ENCODE assay signal across 14 cellular contexts in the genomic region with DNA sequence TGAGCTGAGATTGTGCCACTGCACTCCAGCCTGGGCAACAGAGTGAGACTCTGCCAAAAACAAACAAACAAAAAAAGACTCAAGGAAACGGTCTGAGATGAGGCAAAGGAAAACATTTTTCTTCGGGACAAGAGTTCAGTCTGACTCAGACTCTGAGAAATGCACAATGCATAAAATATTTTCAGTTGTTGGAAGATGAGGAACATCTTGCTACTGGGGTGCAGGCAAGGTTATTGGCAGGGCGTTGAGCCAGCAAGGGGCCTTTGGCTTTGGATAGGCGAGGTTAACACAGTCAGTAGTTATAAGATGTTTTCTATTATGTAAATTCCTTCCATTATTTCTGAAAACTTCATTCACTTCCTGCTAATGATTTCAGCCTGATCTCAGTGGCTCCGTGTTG.
"Had no signal": no experiment of that assay in that cellular context is flagged by ENCODE, and none has a peak within 500 bp of the region (broad histone marks: within the 10 kb centered on the region; RNA-seq: fewer than 3 reads in every experiment).

No MANE protein-coding gene starts in this region.

- H3K36me3 Mint-ChIP-seq: activated naive CD4-positive, alpha-beta T cell treated with anti-CD3 and anti-CD28 coated beads, Interleukin-2, amount 10 ng/mL, durations not matched to agents 7 days and 5 days; naive B cell; WTC11 had no signal

- DNase-seq: activated CD4-positive, alpha-beta T cell treated with anti-CD3 and anti-CD28 coated beads for 48 hours; activated naive CD4-positive, alpha-beta T cell treated with anti-CD3 and anti-CD28 coated beads, Interleukin-2, amount 10 ng/mL, durations not matched to agents 7 days and 5 days; esophagus squamous epithelium; left colon; naive B cell; posterior cingulate gyrus; T-helper 1 cell; thyroid gland had no signal

- H3K4me3 ChIP-seq: adrenal gland, esophagus squamous epithelium, lung, skin epidermis, thyroid gland, vagina had no signal

- H3K27me3 Mint-ChIP-seq: activated naive CD4-positive, alpha-beta T cell treated with anti-CD3 and anti-CD28 coated beads, Interleukin-2, amount 10 ng/mL, durations not matched to agents 7 days and 5 days; activated T-helper 17 cell treated with anti-CD3 and anti-CD28 coated beads, Interleukin-2, amount 50 U/mL, for 72 hours; naive B cell had no signal

- H3K9me3 ChIP-seq: adrenal gland, esophagus squamous epithelium, thyroid gland, vagina had no signal

- H3K4me1 ChIP-seq: adrenal gland, esophagus squamous epithelium, thyroid gland, vagina had no signal

- H3K9me3 Mint-ChIP-seq: activated naive CD4-positive, alpha-beta T cell treated with anti-CD3 and anti-CD28 coated beads, Interleukin-2, amount 10 ng/mL, durations not matched to agents 7 days and 5 days; WTC11 had no signal

- H3K36me3 ChIP-seq: adrenal gland, esophagus squamous epithelium, thyroid gland, vagina had no signal

- H3K4me1 Mint-ChIP-seq: activated naive CD4-positive, alpha-beta T cell treated with anti-CD3 and anti-CD28 coated beads, Interleukin-2, amount 10 ng/mL, durations not matched to agents 7 days and 5 days; activated T-helper 17 cell treated with anti-CD3 and anti-CD28 coated beads, Interleukin-2, amount 50 U/mL, for 72 hours; naive B cell; WTC11 had no signal

- H3K27ac Mint-ChIP-seq: activated naive CD4-positive, alpha-beta T cell treated with anti-CD3 and anti-CD28 coated beads, Interleukin-2, amount 10 ng/mL, durations not matched to agents 7 days and 5 days; activated T-helper 17 cell treated with anti-CD3 and anti-CD28 coated beads, Interleukin-2, amount 50 U/mL, for 72 hours; naive B cell; WTC11 had no signal

- H3K27me3 ChIP-seq: adrenal gland, esophagus squamous epithelium, thyroid gland, vagina had no signal

- ATAC-seq: activated T-helper 17 cell treated with anti-CD3 and anti-CD28 coated beads, Interleukin-2, amount 50 U/mL, for 72 hours; left colon; WTC11 had no signal

- H3K27ac ChIP-seq: esophagus squamous epithelium, skin epidermis, thyroid gland, vagina had no signal

- H3K4me3 Mint-ChIP-seq: activated naive CD4-positive, alpha-beta T cell treated with anti-CD3 and anti-CD28 coated beads, Interleukin-2, amount 10 ng/mL, durations not matched to agents 7 days and 5 days; activated T-helper 17 cell treated with anti-CD3 and anti-CD28 coated beads, Interleukin-2, amount 50 U/mL, for 72 hours; WTC11 had no signal
